Comparison of ENCODE assay signal across 8 cellular contexts in the genomic region with DNA sequence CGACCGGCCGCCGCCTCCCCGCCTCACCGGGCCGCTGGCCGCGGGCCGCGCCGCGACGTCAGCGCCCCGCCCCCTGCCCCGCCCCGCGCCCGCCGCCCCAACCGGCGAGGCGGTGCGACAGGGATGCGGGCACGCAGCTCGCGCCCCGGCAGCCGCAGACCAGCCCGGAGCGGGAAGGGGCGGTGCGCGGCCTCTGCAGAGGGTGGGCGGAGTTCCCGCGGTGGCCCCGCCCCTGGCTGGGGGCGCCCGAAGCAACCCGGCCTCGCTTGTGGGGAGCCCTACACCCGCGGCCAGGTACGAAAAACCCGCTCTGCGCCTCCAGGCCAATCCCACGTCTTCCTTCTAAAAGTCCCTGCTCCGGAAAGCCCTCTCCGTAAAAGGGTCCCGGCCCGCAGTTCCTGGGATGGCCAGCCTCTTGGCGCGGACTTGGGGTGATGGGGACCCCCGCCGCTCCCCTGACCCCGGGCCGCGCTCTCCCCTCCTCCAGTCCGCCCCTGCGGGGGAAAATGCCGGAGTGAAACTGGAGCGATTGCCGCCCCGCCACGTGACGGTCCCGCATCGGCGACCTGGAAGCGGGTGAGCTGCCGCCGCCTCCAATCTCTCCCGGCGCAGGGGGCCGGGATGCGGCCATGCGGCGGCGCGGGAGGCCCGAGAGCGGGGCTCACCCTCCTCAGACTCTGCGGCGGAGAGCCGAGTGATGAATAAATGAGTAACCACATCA. TPM values are rescaled to one million over a fixed set of nuclear protein-coding genes. Genes with fewer than 3 reads are reported as not detected.
A peak's percentile ranks its signal among the peaks of the same experiment; 100 is the strongest.
DNase-seq lines count a peak whose midpoint lies in the region; ATAC-seq and TF ChIP-seq lines count a peak whose summit lies in the region.

A gene with protein sequence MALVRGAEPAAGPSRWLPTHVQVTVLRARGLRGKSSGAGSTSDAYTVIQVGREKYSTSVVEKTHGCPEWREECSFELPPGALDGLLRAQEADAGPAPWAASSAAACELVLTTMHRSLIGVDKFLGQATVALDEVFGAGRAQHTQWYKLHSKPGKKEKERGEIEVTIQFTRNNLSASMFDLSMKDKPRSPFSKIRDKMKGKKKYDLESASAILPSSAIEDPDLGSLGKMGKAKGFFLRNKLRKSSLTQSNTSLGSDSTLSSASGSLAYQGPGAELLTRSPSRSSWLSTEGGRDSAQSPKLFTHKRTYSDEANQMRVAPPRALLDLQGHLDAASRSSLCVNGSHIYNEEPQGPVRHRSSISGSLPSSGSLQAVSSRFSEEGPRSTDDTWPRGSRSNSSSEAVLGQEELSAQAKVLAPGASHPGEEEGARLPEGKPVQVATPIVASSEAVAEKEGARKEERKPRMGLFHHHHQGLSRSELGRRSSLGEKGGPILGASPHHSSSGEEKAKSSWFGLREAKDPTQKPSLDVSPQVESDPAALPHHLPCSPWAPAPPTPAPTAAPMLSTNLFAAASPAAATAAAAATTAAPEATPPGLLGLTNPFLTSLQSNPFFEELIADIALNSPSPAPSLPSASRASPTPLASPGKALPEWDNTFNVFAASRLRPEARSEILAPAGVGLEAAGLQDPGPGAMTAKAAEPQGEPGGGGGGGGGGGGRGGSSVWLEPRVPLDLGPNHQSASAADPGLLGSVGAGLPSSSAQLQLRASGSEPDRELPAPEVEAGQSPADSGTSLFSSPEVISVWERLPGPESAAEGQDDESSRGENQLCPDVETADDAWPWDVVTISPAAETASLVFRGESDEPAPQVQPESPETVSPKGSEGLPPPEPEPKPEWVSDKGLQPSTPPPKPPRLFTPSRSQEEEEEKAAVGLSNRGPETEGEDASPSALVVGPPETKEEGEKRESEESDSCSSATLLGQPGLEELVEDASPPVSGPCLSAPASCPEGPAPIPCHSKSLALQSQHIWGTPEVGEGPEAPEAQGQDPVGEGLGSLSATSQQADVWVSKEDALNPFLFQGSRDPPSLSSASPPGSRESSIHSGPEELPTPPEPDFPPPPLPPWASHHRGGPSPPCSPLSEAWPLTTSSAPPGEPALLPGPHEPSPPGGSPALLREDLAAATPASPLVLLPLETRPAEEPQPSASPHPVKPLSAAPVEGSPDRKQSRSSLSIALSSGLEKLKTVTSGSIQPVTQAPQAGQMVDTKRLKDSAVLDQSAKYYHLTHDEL (N-terminal part only) (minus strand): TSS at position 36 of the 721 bp plus-strand sequence. CDS start 171 bp downstream, outside the sequence.

- peaks cover 66% of the 10 kb centered on the region for H3K27me3 Mint-ChIP-seq in nephron progenitor cell (ENCODE audit: low read depth, poor library complexity)

- H3K9me3 ChIP-seq in SJSA1 (replicated peaks) = no peaks in the 10 kb centered on the region

- peak within 1 kb of the TSS; percentile 86 for H3K4me3 Mint-ChIP-seq in nephron progenitor cell

- H3K9me3 Mint-ChIP-seq in nephron progenitor cell = peaks cover 11% of the 10 kb centered on the region

- H3K4me1 ChIP-seq in SJSA1 (replicated peaks) = peaks cover 35% of the 10 kb centered on the region

- H3K4me3 ChIP-seq in SJSA1 = peak within 1 kb of the TSS; percentile 87
- H3K4me3 ChIP-seq in foreskin fibroblast (ENCODE audit: low read depth in 1 of 2, low read length in 2 of 2) = peak within 1 kb of the TSS; percentile 55 to 92

- peaks cover 4% of the 10 kb centered on the region for H3K36me3 ChIP-seq in SJSA1

- H3K36me3 Mint-ChIP-seq in nephron progenitor cell (ENCODE audit: low read depth) = no peaks in the 10 kb centered on the region

- H3K27me3 ChIP-seq in SJSA1 (replicated peaks) = no peaks in the 10 kb centered on the region

- no peak for TF ChIP-seq CTCF in foreskin fibroblast (IDR thresholded peaks at IDR 0.05; ENCODE audit: low read depth, low read length)
- no peak for TF ChIP-seq CTCF in nephron progenitor cell (IDR thresholded peaks at IDR 0.05)

- DNase-seq in CD1c-positive myeloid dendritic cell (ENCODE audit: extremely low spot score) (peak; percentile 65), HT-29 (ENCODE audit: low spot score) (peak; percentile 68), SJSA1 (ENCODE audit: low read depth in 1 of 2, low spot score in 2 of 2) (peak; percentile 74 to 75), foreskin fibroblast (peak; percentile 81 to 93), nephron progenitor cell (peak; percentile 89)
- DNase-seq in activated naive CD4-positive, alpha-beta T cell (lab: John Stamatoyannopoulos, UW) = peak; percentile 9 to 79 (median 51)
- peak; percentile 75 for DNase-seq in stimulated activated naive CD4-positive, alpha-beta T cell treated with Interleukin-2 at 50 U/mL for 16 hours (lab: John Stamatoyannopoulos, UW)

- H3K27ac Mint-ChIP-seq in nephron progenitor cell = no peak within 1 kb of the TSS

- ATAC-seq in GM19463 (IDR thresholded peaks at IDR 0.05; ENCODE audit: unreplicated experiment) = peak; percentile 84

- peak within 1 kb of the TSS; percentile 66 for H3K27ac ChIP-seq in SJSA1

- peaks cover 20% of the 10 kb centered on the region for H3K4me1 Mint-ChIP-seq in nephron progenitor cell

RNA-seq across cellular contexts. Expression of the gene that starts here (rescaled TPM):
- 13.9 and 14.6 TPM in 2 replicates for total RNA-seq in HT-29 (2014; rRNA removed; shearing (Covaris generic))
- total RNA-seq in SJSA1 (2014; rRNA removed; shearing (Covaris generic)) = 15.5 and 23.0 TPM in 2 replicates

Comparison
In these comparisons a context has a peak if more than half of its experiments do, and no peak if none do; other contexts are left out.
1. Peak in every context shown above with its lines: DNase-seq, ATAC-seq, H3K4me3 ChIP-seq and H3K27ac ChIP-seq.